In the genomic region with DNA sequence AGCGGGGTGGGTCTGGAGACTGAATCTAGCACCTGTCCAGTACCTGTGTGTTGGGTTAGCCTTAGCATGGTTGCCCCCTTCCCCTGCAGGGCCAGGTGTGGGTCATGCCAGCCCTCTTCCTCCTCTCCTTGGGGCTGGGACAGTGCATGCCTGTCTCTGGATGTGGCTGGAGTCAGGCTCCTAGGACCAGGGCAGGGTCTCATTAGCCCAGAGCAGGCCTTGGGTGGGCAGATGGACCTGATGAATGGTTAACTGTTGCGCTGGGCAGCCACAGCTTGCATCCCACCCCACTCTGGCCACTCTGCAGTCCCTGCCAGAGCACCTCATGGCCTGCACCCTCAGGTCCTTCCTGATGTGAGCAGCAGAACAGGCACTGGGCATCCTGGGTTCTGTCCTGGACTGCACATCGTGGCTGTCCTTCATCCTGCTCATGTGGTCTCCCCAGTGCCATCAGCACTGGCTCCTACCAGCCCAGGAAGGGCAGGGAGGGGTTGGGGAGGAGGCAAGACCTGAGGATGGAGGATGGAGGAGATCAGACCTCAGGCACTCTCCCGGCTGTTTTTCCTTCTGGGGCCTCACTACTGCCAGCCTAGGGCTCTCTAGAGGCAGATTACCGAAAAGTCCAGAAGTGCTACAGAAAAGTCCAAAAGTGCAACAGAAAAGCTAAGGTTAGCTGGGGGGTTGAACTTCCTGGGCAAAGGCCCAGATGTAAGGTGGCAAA, we compare ENCODE assay signal across 20 cellular contexts. TPM values are rescaled to one million over a fixed set of nuclear protein-coding genes. Genes with fewer than 3 reads are reported as not detected.
DNase-seq lines count a peak whose midpoint lies in the region; ATAC-seq and TF ChIP-seq lines count a peak whose summit lies in the region.
"Had no signal": no experiment of that assay in that cellular context is flagged by ENCODE, and none has a peak within 500 bp of the region (broad histone marks: within the 10 kb centered on the region; RNA-seq: fewer than 3 reads in every experiment).

No MANE protein-coding gene starts in this region.

- DNase-seq in NT2/D1 (ENCODE audit: low read depth, low spot score) (no peak), chondrocyte (ENCODE audit: low spot score) (peak; percentile 54), neuronal stem cell (ENCODE audit: low spot score) (no peak), SKM-1 (lab: John Stamatoyannopoulos, UW; ENCODE audit: unreplicated experiment) (no peak), NCI-H1694 treated with DMSO at 0.1 percent for 48 hours (lab: John Stamatoyannopoulos, UW) (no peak)
- no peak for DNase-seq in activated CD8-positive, alpha-beta T cell treated with anti-CD3 and anti-CD28 coated beads, Interleukin-2, amount 10 ng/mL, durations not matched to agents 7 days and 5 days
- DNase-seq: BE2C; CD4-positive, alpha-beta memory T cell; COR-L47; DMS153; DMS79 treated with DMSO at 0.1 percent for 48 hours; EL; HCEC 1CT; HFFc6 had no signal

- H3K18ac ChIP-seq in neuronal stem cell (ENCODE audit: low read length): peak overlapping the region; percentile 74

- WGBS in neuronal stem cell (ENCODE audit: extremely low coverage in 2 of 2, insufficient read length in 2 of 2, insufficient replicate concordance in 1 of 2), 2 donors: no CpG with 5 or more reads among the region's 5 CpGs

- H3K9me3 Mint-ChIP-seq in chondrocyte (ENCODE audit: low read depth): peaks cover 7% of the 10 kb centered on the region
- no peaks in the 10 kb centered on the region for H3K9me3 Mint-ChIP-seq in activated CD8-positive, alpha-beta T cell treated with anti-CD3 and anti-CD28 coated beads, Interleukin-2, amount 10 ng/mL, durations not matched to agents 7 days and 5 days (ENCODE audit: insufficient read depth)
- H3K9me3 Mint-ChIP-seq: HFFc6 had no signal

- H3K9ac ChIP-seq in NT2/D1 (ENCODE audit: insufficient read length, low read depth): peak overlapping the region; percentile 25
- H3K9ac ChIP-seq in neuronal stem cell (ENCODE audit: low read depth, low read length, poor library complexity): peak overlapping the region; percentile 53

- H3K9me3 ChIP-seq in NT2/D1 (ENCODE audit: insufficient read depth, low read length) (peaks cover 12% of the 10 kb centered on the region; the same call in 1 of the 2 replicates), neuronal stem cell (replicated peaks in 1 of 2; ENCODE audit: control insufficient read depth in 2 of 2, insufficient read depth in 1 of 2, low read depth in 1 of 2, low read length in 2 of 2) (peaks cover 0 to 1% of the 10 kb centered on the region in 2 donors)
- H3K9me3 ChIP-seq: A549, BE2C had no signal

- no peak overlapping the region for H3K4me3 Mint-ChIP-seq in chondrocyte (ENCODE audit: unreplicated experiment)
- H3K4me3 Mint-ChIP-seq in activated CD8-positive, alpha-beta T cell treated with anti-CD3 and anti-CD28 coated beads, Interleukin-2, amount 10 ng/mL, durations not matched to agents 7 days and 5 days: no peak overlapping the region
- H3K4me3 Mint-ChIP-seq: CD4-positive, alpha-beta memory T cell; GM23338; HFFc6 had no signal

- no peak overlapping the region for H2BK12ac ChIP-seq in neuronal stem cell (ENCODE audit: low read length)

- H2BK15ac ChIP-seq in neuronal stem cell (ENCODE audit: low read length): peak overlapping the region; percentile 63

- H3K27ac ChIP-seq in neuronal stem cell (replicated peaks; ENCODE audit: low read length): no peak overlapping the region
- peak overlapping the region; percentile 65 for H3K27ac ChIP-seq in temporal lobe (ENCODE audit: low read depth, low read length)
- H3K27ac ChIP-seq: A549, C4-2B had no signal

- H3K27ac Mint-ChIP-seq in chondrocyte (ENCODE audit: unreplicated experiment): no peak overlapping the region
- no peak overlapping the region for H3K27ac Mint-ChIP-seq in activated CD8-positive, alpha-beta T cell treated with anti-CD3 and anti-CD28 coated beads, Interleukin-2, amount 10 ng/mL, durations not matched to agents 7 days and 5 days
- H3K27ac Mint-ChIP-seq: CD4-positive, alpha-beta memory T cell; GM23338; HFFc6 had no signal

- H2AK5ac ChIP-seq in neuronal stem cell (ENCODE audit: low read depth, low read length): no peak overlapping the region

- peaks cover 2% of the 10 kb centered on the region for H3K27me3 ChIP-seq in NT2/D1 (ENCODE audit: insufficient read depth, insufficient read length)
- H3K27me3 ChIP-seq in neuronal stem cell (ENCODE audit: control insufficient read depth in 3 of 3, insufficient read depth in 3 of 3, low read depth in 1 of 3, low read length in 3 of 3): peaks cover 0 to 28% (median 4%) of the 10 kb centered on the region in 3 experiments
- H3K27me3 ChIP-seq: BE2C had no signal

- H3K36me3 Mint-ChIP-seq in chondrocyte (ENCODE audit: low read depth): no peaks in the 10 kb centered on the region
- H3K36me3 Mint-ChIP-seq in activated CD8-positive, alpha-beta T cell treated with anti-CD3 and anti-CD28 coated beads, Interleukin-2, amount 10 ng/mL, durations not matched to agents 7 days and 5 days (ENCODE audit: low read depth): no peaks in the 10 kb centered on the region
- H3K36me3 Mint-ChIP-seq: CD4-positive, alpha-beta memory T cell had no signal

- TF ChIP-seq CTCF in chondrocyte (IDR thresholded peaks at IDR 0.05): no peak

- POLR2A ChIA-PET in activated CD8-positive, alpha-beta T cell treated with anti-CD3 and anti-CD28 coated beads, Interleukin-2, amount 10 ng/mL, durations not matched to agents 7 days and 5 days (lab: Charles Lee): interaction anchor here (0.5 kb wide), 1 partner anchor 10 kb away, joined by 3 read pairs; no protein-coding TSS in a partner anchor

- H3K4me2 ChIP-seq in neuronal stem cell (ENCODE audit: insufficient read depth, low read length, poor library complexity, severe bottlenecking): no peak overlapping the region
- H3K4me2 ChIP-seq: A549, GM23338 had no signal

- H3K4ac ChIP-seq in neuronal stem cell (ENCODE audit: low read length): no peak overlapping the region

- H3K4me1 Mint-ChIP-seq in chondrocyte (ENCODE audit: low read depth): peaks cover 3% of the 10 kb centered on the region
- H3K4me1 Mint-ChIP-seq in activated CD8-positive, alpha-beta T cell treated with anti-CD3 and anti-CD28 coated beads, Interleukin-2, amount 10 ng/mL, durations not matched to agents 7 days and 5 days (ENCODE audit: low read depth): no peaks in the 10 kb centered on the region
- H3K4me1 Mint-ChIP-seq: CD4-positive, alpha-beta memory T cell had no signal

- H2AFZ ChIP-seq in neuronal stem cell (ENCODE audit: low read length): no peak overlapping the region
- H2AFZ ChIP-seq: GM23338 had no signal

- CTCF ChIA-PET in activated CD8-positive, alpha-beta T cell treated with anti-CD3 and anti-CD28 coated beads, Interleukin-2, amount 10 ng/mL, durations not matched to agents 7 days and 5 days (lab: Charles Lee): no interaction called here

- ATAC-seq in activated CD8-positive, alpha-beta T cell treated with anti-CD3 and anti-CD28 coated beads, Interleukin-2, amount 10 ng/mL, durations not matched to agents 7 days and 5 days: no peak
- no peak for ATAC-seq in HG03571 (IDR thresholded peaks at IDR 0.05; ENCODE audit: unreplicated experiment)
- ATAC-seq: A549 had no signal

- peaks cover 15% of the 10 kb centered on the region for H3K4me1 ChIP-seq in NT2/D1 (ENCODE audit: insufficient read depth, insufficient read length)
- H3K4me1 ChIP-seq in neuronal stem cell (ENCODE audit: control insufficient read depth in 2 of 2, insufficient read depth in 1 of 2, low read depth in 1 of 2, low read length in 2 of 2): no peaks in the 10 kb centered on the region

- H3K23ac ChIP-seq in neuronal stem cell (ENCODE audit: low read depth, low read length, poor library complexity): peak overlapping the region; percentile 4

- peak overlapping the region; percentile 75 for H4K91ac ChIP-seq in neuronal stem cell (ENCODE audit: low read depth, low read length, poor library complexity)

- H4K8ac ChIP-seq in neuronal stem cell (ENCODE audit: low read depth, low read length): no peak overlapping the region

- no peaks in the 10 kb centered on the region for H3K79me1 ChIP-seq in neuronal stem cell (ENCODE audit: low read depth, low read length)

- no peak overlapping the region for H3K14ac ChIP-seq in neuronal stem cell (ENCODE audit: low read length)

- peaks cover 11% of the 10 kb centered on the region for H3K27me3 Mint-ChIP-seq in chondrocyte (ENCODE audit: low read depth)
- H3K27me3 Mint-ChIP-seq in activated CD8-positive, alpha-beta T cell treated with anti-CD3 and anti-CD28 coated beads, Interleukin-2, amount 10 ng/mL, durations not matched to agents 7 days and 5 days (ENCODE audit: low read depth): peaks cover 26% of the 10 kb centered on the region

- H2BK5ac ChIP-seq in neuronal stem cell (ENCODE audit: low read length): no peak overlapping the region

- no peak overlapping the region for H2BK120ac ChIP-seq in neuronal stem cell (ENCODE audit: low read depth, low read length)

- H3K4me3 ChIP-seq in NT2/D1 (ENCODE audit: insufficient read length, low read depth): no peak overlapping the region
- H3K4me3 ChIP-seq in neuronal stem cell (ENCODE audit: low read length in 2 of 2): no peak overlapping the region
- H3K4me3 ChIP-seq: A549, GM23338 had no signal

- H3K36me3 ChIP-seq in NT2/D1 (ENCODE audit: insufficient read depth, insufficient read length, low read length): no peaks in the 10 kb centered on the region
- H3K36me3 ChIP-seq in neuronal stem cell (replicated peaks in 1 of 2; ENCODE audit: control insufficient read depth in 2 of 2, insufficient read depth in 2 of 2, low read length in 2 of 2): no peaks in the 10 kb centered on the region
- H3K36me3 ChIP-seq: BE2C had no signal

RNA-seq across cellular contexts. Expression of a gene that starts 12.8 kb away (rescaled TPM):
- total RNA-seq in chondrocyte (not detected in 3 replicates), temporal lobe (8.9 TPM)
- not detected for polyA plus RNA-seq in neuronal stem cell (2013, experiment 1 of 2)
- not detected for polyA plus RNA-seq in neuronal stem cell (2013, experiment 2 of 2)
- not detected for total RNA-seq in activated CD8-positive, alpha-beta T cell treated with anti-CD3 and anti-CD28 coated beads, Interleukin-2, amount 10 ng/mL, durations not matched to agents 7 days and 5 days
- total RNA-seq: CD4-positive, alpha-beta memory T cell; HFFc6 had no signal
- polyA plus RNA-seq: A549; AG04450; CD4-positive, alpha-beta memory T cell had no signal

RNA-seq across cellular contexts. Expression of a gene that starts 50.8 kb away (rescaled TPM):
- total RNA-seq in chondrocyte: not detected in 3 replicates
- not detected for polyA plus RNA-seq in neuronal stem cell (2013, experiment 1 of 2)
- not detected for polyA plus RNA-seq in neuronal stem cell (2013, experiment 2 of 2)
- total RNA-seq in temporal lobe: 5.7 TPM
- not detected for total RNA-seq in activated CD8-positive, alpha-beta T cell treated with anti-CD3 and anti-CD28 coated beads, Interleukin-2, amount 10 ng/mL, durations not matched to agents 7 days and 5 days
- total RNA-seq: CD4-positive, alpha-beta memory T cell; GM23338; HFFc6 had no signal
- polyA plus RNA-seq: A549; AG04450; CD4-positive, alpha-beta memory T cell; GM23338 had no signal

RNA-seq across cellular contexts. Expression of a gene that starts 53.2 kb away (rescaled TPM):
- total RNA-seq in chondrocyte: 125 to 380 TPM (median 374 TPM) in 3 replicates
- 54.5 TPM for polyA plus RNA-seq in neuronal stem cell (2013, experiment 1 of 2)
- 51.5 TPM for polyA plus RNA-seq in neuronal stem cell (2013, experiment 2 of 2)
- 66.9 TPM for total RNA-seq in temporal lobe
- 100 to 1,000 TPM; 190 to 202 TPM for total RNA-seq in activated CD8-positive, alpha-beta T cell treated with anti-CD3 and anti-CD28 coated beads, Interleukin-2, amount 10 ng/mL, durations not matched to agents 7 days and 5 days
